8 cellular contexts compared by ENCODE assay signal in the genomic region with DNA sequence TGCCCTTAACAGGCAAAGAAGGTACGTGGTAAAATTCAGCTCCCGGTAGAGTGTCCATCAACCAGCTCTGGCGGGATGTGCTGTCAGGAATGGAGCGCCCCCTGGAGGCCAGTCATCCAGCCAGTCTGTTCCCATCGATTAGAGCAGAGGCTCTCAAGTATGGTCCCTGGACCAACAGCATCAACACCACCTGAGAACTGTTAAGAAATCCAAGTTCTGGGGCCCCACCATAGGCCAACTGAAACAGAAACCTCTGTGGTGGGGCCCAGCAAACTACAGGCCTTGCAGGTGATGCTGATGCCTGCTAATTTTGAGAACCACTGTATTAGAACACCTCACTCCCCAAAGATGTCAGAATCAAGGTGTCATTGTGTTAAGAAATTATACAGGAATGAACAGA.
DNase-seq lines count a peak whose midpoint lies in the region; ATAC-seq and TF ChIP-seq lines count a peak whose summit lies in the region.

No MANE protein-coding gene starts in this region.

- no peaks in the 10 kb centered on the region for H3K4me1 Mint-ChIP-seq in CD4-positive, alpha-beta T cell (ENCODE audit: low read depth)

- intact Hi-C loops in CD4-positive, alpha-beta T cell (cut with DNase I, micrococcal nuclease) = no loop called here

- no peaks in the 10 kb centered on the region for H3K9me3 Mint-ChIP-seq in CD4-positive, alpha-beta T cell

- H3K27ac Mint-ChIP-seq in CD4-positive, alpha-beta T cell = no peak overlapping the region

- peak in 8 of 10 experiments; percentile 8 to 52 (median 14) for DNase-seq in CD4-positive, alpha-beta T cell
- DNase-seq in T-helper 1 cell (peak in 3 of 5 donors; percentile 6 to 20 (median 10)), cardiac fibroblast (ENCODE audit: low read depth in 2 of 2) (peak; percentile 26 to 34), middle frontal gyrus (ENCODE audit: extremely low spot score, low spot score) (peak; percentile 11), cerebellar nuclear complex (lab: John Stamatoyannopoulos, UW) (no peak)

- TF ChIP-seq CTCF in CD4-positive, alpha-beta T cell (IDR thresholded peaks at IDR 0.05) = peak; percentile 54
- peak; percentile 44 for TF ChIP-seq CTCF in cardiac fibroblast (IDR thresholded peaks at IDR 0.05; ENCODE audit: low read depth, low read length)

- H3K4me3 ChIP-seq in cardiac fibroblast (replicated peaks in 1 of 2; ENCODE audit: low read depth in 2 of 2, low read length in 2 of 2) = no peak overlapping the region

- POLR2A ChIA-PET in CD4-positive, alpha-beta T cell (lab: Charles Lee) = no interaction called here

- no peaks in the 10 kb centered on the region for H3K9me3 ChIP-seq in CD4-positive, alpha-beta T cell (ENCODE audit: control insufficient read depth, low read length)

- H3K36me3 Mint-ChIP-seq in CD4-positive, alpha-beta T cell (ENCODE audit: low read depth) = no peaks in the 10 kb centered on the region

- H3K27ac ChIP-seq in CD4-positive, alpha-beta T cell (ENCODE audit: low read depth, low read length) = no peak overlapping the region

- H3K27me3 ChIP-seq in CD4-positive, alpha-beta T cell (ENCODE audit: control insufficient read depth, insufficient read depth, low read length) = no peaks in the 10 kb centered on the region

- CTCF ChIA-PET in CD4-positive, alpha-beta T cell (lab: Charles Lee) = interaction anchor here (0.8 kb wide), 1 partner anchor 12 kb away, joined by 3 read pairs; no protein-coding TSS in a partner anchor

- no peak for ATAC-seq in CD4-positive, alpha-beta T cell (ENCODE audit: poor library complexity)
- peak; percentile 74 for ATAC-seq in GM19043 (IDR thresholded peaks at IDR 0.05; ENCODE audit: low read depth, unreplicated experiment)
- ATAC-seq in HG03280 (IDR thresholded peaks at IDR 0.05; ENCODE audit: unreplicated experiment) = peak; percentile 85
- no peak for ATAC-seq in HG02840 (IDR thresholded peaks at IDR 0.05; ENCODE audit: low FRiP score, unreplicated experiment)

- no peak overlapping the region for H3K4me3 Mint-ChIP-seq in CD4-positive, alpha-beta T cell

- no peaks in the 10 kb centered on the region for H3K27me3 Mint-ChIP-seq in CD4-positive, alpha-beta T cell

Comparison
In these comparisons a context has a peak if more than half of its experiments do, and no peak if none do; other contexts are left out.
1. ATAC-seq: peak in GM19043 (single experiment) and HG03280 (single experiment); none in CD4-positive, alpha-beta T cell (single experiment) and HG02840 (single experiment).
2. DNase-seq: peak in CD4-positive, alpha-beta T cell (8 of 10), T-helper 1 cell (3 of 5), cardiac fibroblast (2 of 2) and middle frontal gyrus (single experiment); none in cerebellar nuclear complex (0 of 2).